Comparison of ENCODE assay signal across 18 cellular contexts in the genomic region with DNA sequence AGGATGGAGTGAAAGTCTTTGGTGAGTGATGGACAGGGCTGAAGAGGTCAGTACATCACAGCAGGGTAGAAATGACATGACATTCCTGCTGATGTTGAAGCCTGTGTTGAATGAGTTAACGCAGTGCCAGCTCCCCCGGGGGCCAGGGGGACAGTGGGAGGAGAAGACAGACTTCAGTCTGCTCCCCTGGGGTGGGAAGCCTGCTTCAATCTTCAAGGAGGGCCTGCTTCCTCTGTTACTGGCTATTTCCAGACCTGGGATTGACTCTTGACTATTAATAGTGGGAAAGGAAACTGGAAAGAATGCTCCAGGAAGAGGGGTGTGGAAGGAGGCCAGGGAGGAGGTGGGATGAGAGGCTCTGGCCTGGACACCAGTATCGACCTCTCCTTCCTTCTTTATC. TPM values are rescaled to one million over a fixed set of nuclear protein-coding genes. Genes with fewer than 3 reads are reported as not detected.
DNase-seq lines count a peak whose midpoint lies in the region; ATAC-seq, FAIRE-seq and TF ChIP-seq lines count a peak whose summit lies in the region.
"Had no signal": no experiment of that assay in that cellular context is flagged by ENCODE, and none has a peak within 500 bp of the region (broad histone marks: within the 10 kb centered on the region; RNA-seq: fewer than 3 reads in every experiment).

No MANE protein-coding gene starts in this region.

- no peak overlapping the region for H2BK5ac ChIP-seq in IMR-90 (ENCODE audit: low read depth, low read length, poor library complexity, severe bottlenecking)

- POLR2A ChIA-PET in IMR-90 (lab: Charles Lee; ENCODE audit: unreplicated experiment) (no interaction called here), endothelial cell of umbilical vein (lab: Charles Lee) (no interaction called here)

- TF ChIP-seq CTCF in IMR-90 (conservative IDR thresholded peaks at IDR 0.05; ENCODE audit: low read depth, low read length) (no peak), endothelial cell of umbilical vein (IDR thresholded peaks at IDR 0.05; ENCODE audit: extremely low read depth in 1 of 2, insufficient read depth in 1 of 2, low read depth in 1 of 2, low read length in 2 of 2) (no peak)

- no peak for ATAC-seq in IMR-90 (ENCODE audit: low read depth)
- ATAC-seq in right cardiac atrium = peak; percentile 38 to 71
- ATAC-seq in GM21717 (IDR thresholded peaks at IDR 0.05; ENCODE audit: unreplicated experiment) = no peak
- no peak for ATAC-seq in GM19467 (IDR thresholded peaks at IDR 0.05; ENCODE audit: unreplicated experiment)
- ATAC-seq: Panc1 had no signal

- H3K4me2 ChIP-seq in IMR-90 (ENCODE audit: low read depth, low read length) (no peak overlapping the region), endothelial cell of umbilical vein (ENCODE audit: insufficient read depth, low read length) (no peak overlapping the region)

- H2AFZ ChIP-seq in IMR-90 (replicated peaks; ENCODE audit: low read length, poor library complexity) (no peak overlapping the region), endothelial cell of umbilical vein (ENCODE audit: low read depth, low read length) (no peak overlapping the region)

- no peak overlapping the region for H4K91ac ChIP-seq in IMR-90 (ENCODE audit: insufficient read depth, low read depth, low read length)

- BruUV-seq in IMR-90 (replicated peaks; lab: Mats Ljungman, UMichigan) (no TSS peak), endothelial cell of umbilical vein (replicated peaks; lab: Mats Ljungman, UMichigan) (no TSS peak)

- no peak for TF ChIP-seq RAD21 in IMR-90 (IDR thresholded peaks at IDR 0.05; ENCODE audit: low read length)

- H3K9me1 ChIP-seq in IMR-90 (ENCODE audit: insufficient read depth, low read length) = no peaks in the 10 kb centered on the region
- H3K9me1 ChIP-seq in endothelial cell of umbilical vein (replicated peaks; ENCODE audit: control insufficient read depth, extremely low read depth, insufficient read depth, low read length) = no peaks in the 10 kb centered on the region

- peaks cover 0 to 2% of the 10 kb centered on the region in 2 experiments; a peak in 2 of 4 replicates for H3K79me1 ChIP-seq in IMR-90 (ENCODE audit: low read depth in 1 of 2, low read length in 2 of 2)

- H4K8ac ChIP-seq in IMR-90 (ENCODE audit: low read depth in 2 of 2, low read length in 2 of 2) = no peak overlapping the region

- no peak overlapping the region for H3K4ac ChIP-seq in IMR-90 (ENCODE audit: low read depth, low read length)

- H2BK15ac ChIP-seq in IMR-90 (ENCODE audit: low read depth, low read length) = no peak overlapping the region

- H3K4me3 ChIP-seq in IMR-90 (ENCODE audit: insufficient read depth, low read depth, low read length) = no peak overlapping the region
- H3K4me3 ChIP-seq in endothelial cell of umbilical vein (replicated peaks in 1 of 3; ENCODE audit: insufficient read depth in 1 of 3, low read depth in 1 of 3, low read length in 3 of 3) = no peak overlapping the region
- no peak overlapping the region for H3K4me3 ChIP-seq in right cardiac atrium (ENCODE audit: low read length)
- no peak overlapping the region for H3K4me3 ChIP-seq in subcutaneous abdominal adipose tissue (ENCODE audit: low read depth in 1 of 5, low read length in 5 of 5)

- no peak overlapping the region for H3K18ac ChIP-seq in IMR-90 (ENCODE audit: low read depth, low read length)

- no peak overlapping the region for H2AK5ac ChIP-seq in IMR-90 (ENCODE audit: low read depth, low read length)

- H3K27ac ChIP-seq in IMR-90 (ENCODE audit: insufficient read depth, low read length) (no peak overlapping the region), endothelial cell of umbilical vein (ENCODE audit: insufficient read depth, low read depth, low read length) (peak overlapping the region; percentile 28), right cardiac atrium (ENCODE audit: low read length) (peak overlapping the region; percentile 66), subcutaneous abdominal adipose tissue (ENCODE audit: low read depth, low read length) (peak overlapping the region; percentile 4)

- DNase-seq in IMR-90 = no peak
- DNase-seq in endothelial cell of umbilical vein (ENCODE audit: low read depth, low spot score) = peak; percentile 74
- DNase-seq in right cardiac atrium = peak in 1 of 3 donors; percentile 51
- no peak for DNase-seq in epidermal melanocyte (ENCODE audit: insufficient read length, low spot score)
- DNase-seq in cerebellar cortex (ENCODE audit: low spot score) = no peak
- DNase-seq: BE2C; CD8-positive, alpha-beta memory T cell; GF-D8; H9; KBM-7; NCI-H1092; NCI-H446 treated with DMSO at 0.1 percent for 48 hours; NCI-H774; SHP77 had no signal

- H3K36me3 ChIP-seq in IMR-90 (ENCODE audit: control insufficient read depth, insufficient read depth, low read length) (no peaks in the 10 kb centered on the region), endothelial cell of umbilical vein (ENCODE audit: control insufficient read depth in 2 of 2, extremely low read depth in 1 of 2, insufficient read depth in 2 of 2, low read length in 2 of 2) (no peaks in the 10 kb centered on the region), subcutaneous abdominal adipose tissue (ENCODE audit: control insufficient read depth in 5 of 5, insufficient read depth in 5 of 5, low read length in 5 of 5) (no peaks in the 10 kb centered on the region)
- H3K36me3 ChIP-seq: BE2C had no signal

- H4K5ac ChIP-seq in IMR-90 (ENCODE audit: low read depth, low read length) = no peak overlapping the region

- H4K20me1 ChIP-seq in IMR-90 (ENCODE audit: insufficient read depth, low read length) (no peaks in the 10 kb centered on the region), endothelial cell of umbilical vein (replicated peaks; ENCODE audit: control insufficient read depth, extremely low read depth, insufficient read depth, low read length) (no peaks in the 10 kb centered on the region)

- H3K14ac ChIP-seq in IMR-90 (replicated peaks; ENCODE audit: low read depth, low read length) = 0 out of 2 replicates have a peak overlapping the region, but pooled peaks have one; percentile 21

- H3K79me2 ChIP-seq in endothelial cell of umbilical vein (ENCODE audit: control insufficient read depth, insufficient read depth, low read length) = peaks cover 75% of the 10 kb centered on the region

- H2BK20ac ChIP-seq in IMR-90 (ENCODE audit: low read depth, low read length) = no peak overlapping the region

- H3K27me3 ChIP-seq in IMR-90 (ENCODE audit: control insufficient read depth, insufficient read depth, low read length) = peaks cover 3% of the 10 kb centered on the region; the same call in 1 of the 2 replicates
- no peaks in the 10 kb centered on the region for H3K27me3 ChIP-seq in endothelial cell of umbilical vein (ENCODE audit: control insufficient read depth in 2 of 2, insufficient read depth in 2 of 2, low read length in 2 of 2)
- H3K27me3 ChIP-seq in right cardiac atrium (ENCODE audit: control insufficient read depth, insufficient read depth) = no peaks in the 10 kb centered on the region
- peaks cover 0 to 5% (median 0%) of the 10 kb centered on the region in 5 donors for H3K27me3 ChIP-seq in subcutaneous abdominal adipose tissue (ENCODE audit: control insufficient read depth in 5 of 5, insufficient read depth in 4 of 5, low read length in 5 of 5)
- H3K27me3 ChIP-seq: BE2C had no signal

- no peaks in the 10 kb centered on the region for H3K4me1 ChIP-seq in IMR-90 (ENCODE audit: control insufficient read depth, insufficient read depth, low read length)
- peaks cover 57% of the 10 kb centered on the region for H3K4me1 ChIP-seq in endothelial cell of umbilical vein (ENCODE audit: control insufficient read depth, extremely low read depth, insufficient read depth, low read length)
- peaks cover 4% of the 10 kb centered on the region for H3K4me1 ChIP-seq in right cardiac atrium (ENCODE audit: control insufficient read depth, insufficient read depth, low read length)
- H3K4me1 ChIP-seq in subcutaneous abdominal adipose tissue (ENCODE audit: control insufficient read depth in 5 of 5, insufficient read depth in 5 of 5, low read length in 5 of 5) = peaks cover 0 to 52% (median 2%) of the 10 kb centered on the region in 5 donors
- H3K4me1 ChIP-seq: BE2C had no signal

- intact Hi-C loops in IMR-90 (cut with micrococcal nuclease) (no loop called here), endothelial cell of umbilical vein (cut with micrococcal nuclease) (loop anchor here (2.0 kb wide), 1 partner anchor 16 kb away; no protein-coding TSS in a partner anchor), right cardiac atrium (cut with DNase I) (no loop called here)

- no peak overlapping the region for H3K23ac ChIP-seq in IMR-90 (ENCODE audit: low read depth, low read length)

- CTCF ChIA-PET in IMR-90 (lab: Yijun Ruan, JAX) (no interaction called here), endothelial cell of umbilical vein (lab: Charles Lee) (no interaction called here)

- H2BK120ac ChIP-seq in IMR-90 (ENCODE audit: low read depth, low read length) = no peak overlapping the region

- no peak for TF ChIP-seq POLR2A in IMR-90 (IDR thresholded peaks at IDR 0.05; ENCODE audit: low read depth, low read length)
- TF ChIP-seq POLR2A in endothelial cell of umbilical vein (IDR thresholded peaks at IDR 0.05; ENCODE audit: low read depth, low read length) = no peak

- no peak overlapping the region for H3K56ac ChIP-seq in IMR-90 (ENCODE audit: extremely low read depth, insufficient read depth, low read length)

- FAIRE-seq in endothelial cell of umbilical vein (lab: Jason Lieb, UNC) = peak; percentile 69

- 0% methylated on average over 1 of the region's 3 CpGs; no CpG with 5 or more reads in 1 of the 2 experiments for WGBS in IMR-90 (ENCODE audit: extremely low coverage in 2 of 2, insufficient read length in 1 of 2), 2 experiments
- WGBS in right cardiac atrium = 23% methylated on average over 3 of the region's 3 CpGs

- in situ Hi-C loops in IMR-90 (cut with MboI; ENCODE audit: low sequenced_read_pairs) = no loop called here

- dilution Hi-C loops in IMR-90 (cut with HindIII; ENCODE audit: low sequenced_read_pairs, unreplicated experiment) = no loop called here
- dilution Hi-C loops in endothelial cell of umbilical vein (cut with MboI; ENCODE audit: extremely low pct_ligation_motif_present, low sequenced_read_pairs) = no loop called here

- no peak overlapping the region for H2AK9ac ChIP-seq in IMR-90 (replicated peaks; ENCODE audit: low read depth, low read length, poor library complexity)

- H3K9me3 ChIP-seq in IMR-90 (ENCODE audit: control insufficient read depth, insufficient read depth, low read length) (no peaks in the 10 kb centered on the region), endothelial cell of umbilical vein (replicated peaks; ENCODE audit: control insufficient read depth, insufficient read depth, low read length) (no peaks in the 10 kb centered on the region), right cardiac atrium (ENCODE audit: control insufficient read depth, low read length) (no peaks in the 10 kb centered on the region), subcutaneous abdominal adipose tissue (ENCODE audit: control insufficient read depth in 5 of 5, low read length in 5 of 5) (no peaks in the 10 kb centered on the region)
- H3K9me3 ChIP-seq: BE2C had no signal

- no peak overlapping the region for H3K9ac ChIP-seq in IMR-90 (ENCODE audit: low read depth, low read length)
- no peak overlapping the region for H3K9ac ChIP-seq in endothelial cell of umbilical vein (replicated peaks; ENCODE audit: extremely low read depth, insufficient read depth, low read length)
- H3K9ac ChIP-seq in subcutaneous abdominal adipose tissue (ENCODE audit: low read length in 5 of 5) = no peak overlapping the region

RNA-seq across cellular contexts. Expression of gene PODXL, which starts 27.2 kb away (rescaled TPM):
- total RNA-seq in IMR-90 (2012; rRNA removed) (1.3 and 1.4 TPM in 2 replicates), endothelial cell of umbilical vein (156 and 264 TPM in 2 replicates), right cardiac atrium (10 to 100 TPM; 60.7 to 81.1 (median 63.9) TPM)
- polyA plus RNA-seq in IMR-90 (2012; rRNA removed) (3.8 and 4.2 TPM in 2 replicates), endothelial cell of umbilical vein (86.4 and 97.3 TPM in 2 replicates), right cardiac atrium (29.1 TPM)
- polyA plus RNA-seq in IMR-90 (2012; cell fraction: cytosol; rRNA removed) = 1.9 and 2.1 TPM in 2 replicates
- 6.7 and 7.8 TPM in 2 replicates for polyA plus RNA-seq in IMR-90 (2012; cell fraction: nucleus; rRNA removed; ENCODE audit: low replicate concordance)
- 56.4 and 60.5 TPM in 2 replicates for polyA plus RNA-seq in endothelial cell of umbilical vein (2011; cell fraction: cytosol; rRNA removed)
- 106 and 108 TPM in 2 replicates for polyA plus RNA-seq in endothelial cell of umbilical vein (2011; cell fraction: nucleus; rRNA removed)
- 37.0 and 88.8 TPM in 2 replicates for polyA plus RNA-seq in endothelial cell of umbilical vein (2012)
- 119 and 146 TPM in 2 replicates for polyA minus RNA-seq in endothelial cell of umbilical vein
- polyA minus RNA-seq in endothelial cell of umbilical vein (2011; cell fraction: cytosol; rRNA and poly(A)+ RNA removed) = 55.5 TPM
- 52.4 and 55.8 TPM in 2 replicates for polyA minus RNA-seq in endothelial cell of umbilical vein (2011; cell fraction: nucleus; rRNA and poly(A)+ RNA removed)

Comparison
In these comparisons a context has a peak if more than half of its experiments do, and no peak if none do; other contexts are left out.
1. ATAC-seq: peak in right cardiac atrium (2 of 2); none in IMR-90 (single experiment), GM21717 (single experiment) and GM19467 (single experiment).
2. RNA of gene PODXL, which starts 27.2 kb away (total RNA-seq): 156 to 264 TPM in endothelial cell of umbilical vein and 60.7 to 81.1 TPM in right cardiac atrium; 1.3 to 1.4 TPM in IMR-90; every median in the first group is over 10 times any median in the second.